ENCODE assay signal across 8 cellular contexts in the genomic region with DNA sequence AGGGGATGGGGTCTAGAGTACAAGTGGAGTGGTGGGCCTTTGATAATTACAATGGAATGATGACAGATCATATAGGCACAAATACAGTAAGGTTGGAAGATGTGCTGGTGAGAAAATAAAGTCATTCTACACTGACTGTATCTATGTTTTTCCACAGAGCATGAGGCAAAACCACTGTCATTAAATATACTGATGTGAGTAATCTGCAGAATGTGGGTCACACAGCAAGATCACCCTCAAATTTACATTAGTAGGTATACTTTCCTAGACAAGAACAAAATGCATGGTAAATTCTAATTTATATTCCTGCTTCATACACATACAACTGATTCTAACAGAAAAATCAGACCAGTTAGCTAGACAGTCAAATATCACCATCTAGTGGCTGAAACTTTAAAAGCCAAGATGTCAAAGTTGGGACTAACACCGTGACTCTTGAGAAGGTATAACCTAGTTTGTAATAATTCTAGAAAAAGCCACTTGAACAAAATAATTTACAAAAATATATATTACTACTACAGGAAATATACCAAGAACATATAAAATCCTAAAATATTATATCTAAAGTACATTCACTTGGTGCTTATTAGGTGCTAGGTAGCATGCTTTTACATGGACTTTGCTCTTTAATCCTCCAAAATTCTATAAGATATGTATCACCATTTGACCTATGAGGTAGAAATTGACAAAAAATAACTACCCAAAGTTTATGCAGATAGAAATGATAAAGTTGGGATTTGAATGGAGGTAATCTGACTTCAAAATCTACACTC. TPM values are rescaled to one million over a fixed set of nuclear protein-coding genes. Genes with fewer than 3 reads are reported as not detected.
DNase-seq lines count a peak whose midpoint lies in the region; ATAC-seq and TF ChIP-seq lines count a peak whose summit lies in the region.

No MANE protein-coding gene starts in this region.

- H3K27me3 Mint-ChIP-seq in activated naive CD4-positive, alpha-beta T cell treated with anti-CD3 and anti-CD28 coated beads, Interleukin-2, amount 50 U/mL, for 24 hours = no peaks in the 10 kb centered on the region
- H3K27me3 Mint-ChIP-seq in activated naive CD4-positive, alpha-beta T cell treated with anti-CD3 and anti-CD28 coated beads, Interleukin-2, amount 10 ng/mL, durations not matched to agents 7 days and 5 days = no peaks in the 10 kb centered on the region
- no peaks in the 10 kb centered on the region for H3K27me3 Mint-ChIP-seq in activated T-helper 2 cell treated with anti-CD3 and anti-CD28 coated beads, Interferon-gamma antibody, Interleukin-2, Interleukin-4, amounts not matched to agents 10 μg/mL and 5 μg/mL and 100 μg/mL, durations not matched to agents 14 hours and 24 hours and 36 hours (ENCODE audit: low read depth)

- no peak for DNase-seq in activated naive CD4-positive, alpha-beta T cell treated with anti-CD3 and anti-CD28 coated beads, Interleukin-2, amount 10 ng/mL, durations not matched to agents 7 days and 5 days
- DNase-seq in NCI-H1930 (lab: John Stamatoyannopoulos, UW) = peak; percentile 4 to 69
- no peak for DNase-seq in activated T-helper 2 cell treated with anti-CD3 and anti-CD28 coated beads, Interferon-gamma antibody, Interleukin-2, Interleukin-4, amounts not matched to agents 10 μg/mL and 5 μg/mL and 100 μg/mL, durations not matched to agents 14 hours and 24 hours and 36 hours (ENCODE audit: low spot score)
- no peak for DNase-seq in left ventricle myocardium superior
- DNase-seq in smooth muscle cell (lab: John Stamatoyannopoulos, UW; ENCODE audit: unreplicated experiment) = no peak
- DNase-seq in NCI-H2029 treated with DMSO at 0.1 percent for 48 hours (lab: John Stamatoyannopoulos, UW) = no peak

- CTCF ChIA-PET in activated naive CD4-positive, alpha-beta T cell treated with anti-CD3 and anti-CD28 coated beads, Interleukin-2, amount 10 ng/mL, durations not matched to agents 7 days and 5 days (lab: Charles Lee) = interaction anchor here (0.7 to 2.9 kb wide), 5 partner anchors 13 to 1021 kb away, joined by 3 to 13 read pairs (median 4); no protein-coding TSS in a partner anchor

- H3K4me3 ChIP-seq in smooth muscle cell = no peak overlapping the region

- H3K4me2 ChIP-seq in smooth muscle cell = no peak overlapping the region

- 18% methylated on average over 1 of the region's 1 CpG for WGBS in smooth muscle cell (ENCODE audit: low lambda C conversion rate)

- intact Hi-C loops in activated T-helper 2 cell treated with anti-CD3 and anti-CD28 coated beads, Interferon-gamma antibody, Interleukin-2, Interleukin-4, amounts not matched to agents 10 μg/mL and 5 μg/mL and 100 μg/mL, durations not matched to agents 14 hours and 24 hours and 36 hours (cut with micrococcal nuclease) = loop anchor here (1.0 to 10.0 kb wide), 7 partner anchors 48 to 1022 kb away; no protein-coding TSS in a partner anchor
- intact Hi-C loops in left ventricle myocardium superior (cut with micrococcal nuclease) = loop anchor here (10.0 kb wide), 1 partner anchor 791 kb away; no protein-coding TSS in a partner anchor

- no peaks in the 10 kb centered on the region for H3K79me2 ChIP-seq in smooth muscle cell (ENCODE audit: low read depth)

- peaks cover 34% of the 10 kb centered on the region for H3K4me1 Mint-ChIP-seq in activated naive CD4-positive, alpha-beta T cell treated with anti-CD3 and anti-CD28 coated beads, Interleukin-2, amount 50 U/mL, for 24 hours
- H3K4me1 Mint-ChIP-seq in activated naive CD4-positive, alpha-beta T cell treated with anti-CD3 and anti-CD28 coated beads, Interleukin-2, amount 10 ng/mL, durations not matched to agents 7 days and 5 days = peaks cover 17% of the 10 kb centered on the region
- peaks cover 28% of the 10 kb centered on the region for H3K4me1 Mint-ChIP-seq in activated T-helper 2 cell treated with anti-CD3 and anti-CD28 coated beads, Interferon-gamma antibody, Interleukin-2, Interleukin-4, amounts not matched to agents 10 μg/mL and 5 μg/mL and 100 μg/mL, durations not matched to agents 14 hours and 24 hours and 36 hours (ENCODE audit: low read depth)

- TF ChIP-seq CTCF in smooth muscle cell (IDR thresholded peaks at IDR 0.05; ENCODE audit: borderline replicate concordance, insufficient read depth, poor library complexity, severe bottlenecking) = peak; percentile 73

- peak; percentile 65 for ATAC-seq in HG02588 (IDR thresholded peaks at IDR 0.05; ENCODE audit: unreplicated experiment)
- ATAC-seq in left ventricle myocardium superior = peak; percentile 63

- peak overlapping the region; percentile 59 for H3K27ac Mint-ChIP-seq in activated naive CD4-positive, alpha-beta T cell treated with anti-CD3 and anti-CD28 coated beads, Interleukin-2, amount 50 U/mL, for 24 hours
- no peak overlapping the region for H3K27ac Mint-ChIP-seq in activated naive CD4-positive, alpha-beta T cell treated with anti-CD3 and anti-CD28 coated beads, Interleukin-2, amount 10 ng/mL, durations not matched to agents 7 days and 5 days
- peak overlapping the region; percentile 17 for H3K27ac Mint-ChIP-seq in activated T-helper 2 cell treated with anti-CD3 and anti-CD28 coated beads, Interferon-gamma antibody, Interleukin-2, Interleukin-4, amounts not matched to agents 10 μg/mL and 5 μg/mL and 100 μg/mL, durations not matched to agents 14 hours and 24 hours and 36 hours

- no peak overlapping the region for H3K4me3 Mint-ChIP-seq in activated naive CD4-positive, alpha-beta T cell treated with anti-CD3 and anti-CD28 coated beads, Interleukin-2, amount 50 U/mL, for 24 hours
- H3K4me3 Mint-ChIP-seq in activated naive CD4-positive, alpha-beta T cell treated with anti-CD3 and anti-CD28 coated beads, Interleukin-2, amount 10 ng/mL, durations not matched to agents 7 days and 5 days = no peak overlapping the region
- no peak overlapping the region for H3K4me3 Mint-ChIP-seq in activated T-helper 2 cell treated with anti-CD3 and anti-CD28 coated beads, Interferon-gamma antibody, Interleukin-2, Interleukin-4, amounts not matched to agents 10 μg/mL and 5 μg/mL and 100 μg/mL, durations not matched to agents 14 hours and 24 hours and 36 hours (ENCODE audit: low read depth)

- H3K9me3 ChIP-seq in smooth muscle cell (replicated peaks; ENCODE audit: low read depth) = no peaks in the 10 kb centered on the region

- peaks cover 25% of the 10 kb centered on the region for H4K20me1 ChIP-seq in smooth muscle cell (ENCODE audit: low read depth)

- peaks cover 8% of the 10 kb centered on the region for H3K36me3 ChIP-seq in smooth muscle cell (ENCODE audit: low read depth)

- no peak overlapping the region for H2AFZ ChIP-seq in smooth muscle cell (ENCODE audit: low read depth)

- no peak overlapping the region for H3K27ac ChIP-seq in smooth muscle cell (ENCODE audit: low read depth)

- H3K9me3 Mint-ChIP-seq in activated naive CD4-positive, alpha-beta T cell treated with anti-CD3 and anti-CD28 coated beads, Interleukin-2, amount 50 U/mL, for 24 hours = peaks cover 6% of the 10 kb centered on the region
- peaks cover 12% of the 10 kb centered on the region for H3K9me3 Mint-ChIP-seq in activated naive CD4-positive, alpha-beta T cell treated with anti-CD3 and anti-CD28 coated beads, Interleukin-2, amount 10 ng/mL, durations not matched to agents 7 days and 5 days
- peaks cover 15% of the 10 kb centered on the region for H3K9me3 Mint-ChIP-seq in activated T-helper 2 cell treated with anti-CD3 and anti-CD28 coated beads, Interferon-gamma antibody, Interleukin-2, Interleukin-4, amounts not matched to agents 10 μg/mL and 5 μg/mL and 100 μg/mL, durations not matched to agents 14 hours and 24 hours and 36 hours

- H3F3A ChIP-seq in smooth muscle cell (ENCODE audit: low read depth) = no peaks in the 10 kb centered on the region

- no peak overlapping the region for H3K9ac ChIP-seq in smooth muscle cell (ENCODE audit: low read depth)

- peaks cover 19% of the 10 kb centered on the region for H3K36me3 Mint-ChIP-seq in activated naive CD4-positive, alpha-beta T cell treated with anti-CD3 and anti-CD28 coated beads, Interleukin-2, amount 50 U/mL, for 24 hours
- H3K36me3 Mint-ChIP-seq in activated naive CD4-positive, alpha-beta T cell treated with anti-CD3 and anti-CD28 coated beads, Interleukin-2, amount 10 ng/mL, durations not matched to agents 7 days and 5 days = peaks cover 19% of the 10 kb centered on the region
- peaks cover 54% of the 10 kb centered on the region for H3K36me3 Mint-ChIP-seq in activated T-helper 2 cell treated with anti-CD3 and anti-CD28 coated beads, Interferon-gamma antibody, Interleukin-2, Interleukin-4, amounts not matched to agents 10 μg/mL and 5 μg/mL and 100 μg/mL, durations not matched to agents 14 hours and 24 hours and 36 hours (ENCODE audit: low read depth)

- H3K27me3 ChIP-seq in smooth muscle cell (ENCODE audit: low read depth) = no peaks in the 10 kb centered on the region

- peaks cover 5% of the 10 kb centered on the region for H3K4me1 ChIP-seq in smooth muscle cell (ENCODE audit: low read depth)

RNA-seq across cellular contexts. Expression of a gene that starts 19.5 kb away (rescaled TPM):
- total RNA-seq in activated T-helper 2 cell treated with anti-CD3 and anti-CD28 coated beads, Interferon-gamma antibody, Interleukin-2, Interleukin-4, amounts not matched to agents 10 μg/mL and 5 μg/mL and 100 μg/mL, durations not matched to agents 14 hours and 24 hours and 36 hours = 29.0 and 29.3 TPM in 2 replicates
- total RNA-seq in left ventricle myocardium superior (14.8 TPM), smooth muscle cell (22.1 and 32.1 TPM in 2 replicates)
- 12.2 and 13.1 TPM in 2 replicates for polyA plus RNA-seq in smooth muscle cell

RNA-seq across cellular contexts. Expression of a gene that starts 56.6 kb away (rescaled TPM):
- 30.4 and 33.7 TPM in 2 replicates for total RNA-seq in activated T-helper 2 cell treated with anti-CD3 and anti-CD28 coated beads, Interferon-gamma antibody, Interleukin-2, Interleukin-4, amounts not matched to agents 10 μg/mL and 5 μg/mL and 100 μg/mL, durations not matched to agents 14 hours and 24 hours and 36 hours
- total RNA-seq in left ventricle myocardium superior = 6.6 TPM
- total RNA-seq in smooth muscle cell = 0.31 and 1.0 TPM in 2 replicates
- 0.27 and 1.5 TPM in 2 replicates for polyA plus RNA-seq in smooth muscle cell

Comparison
In these comparisons a context has a peak if more than half of its experiments do, and no peak if none do; other contexts are left out.
1. DNase-seq: peak in NCI-H1930 (2 of 2); none in activated naive CD4-positive, alpha-beta T cell treated with anti-CD3 and anti-CD28 coated beads, Interleukin-2, amount 10 ng/mL, durations not matched to agents 7 days and 5 days (single experiment), activated T-helper 2 cell treated with anti-CD3 and anti-CD28 coated beads, Interferon-gamma antibody, Interleukin-2, Interleukin-4, amounts not matched to agents 10 μg/mL and 5 μg/mL and 100 μg/mL, durations not matched to agents 14 hours and 24 hours and 36 hours (single experiment), left ventricle myocardium superior (single experiment), smooth muscle cell (single experiment) and NCI-H2029 treated with DMSO at 0.1 percent for 48 hours (single experiment).